Comparison of ENCODE assay signal across 8 cellular contexts in the genomic region with DNA sequence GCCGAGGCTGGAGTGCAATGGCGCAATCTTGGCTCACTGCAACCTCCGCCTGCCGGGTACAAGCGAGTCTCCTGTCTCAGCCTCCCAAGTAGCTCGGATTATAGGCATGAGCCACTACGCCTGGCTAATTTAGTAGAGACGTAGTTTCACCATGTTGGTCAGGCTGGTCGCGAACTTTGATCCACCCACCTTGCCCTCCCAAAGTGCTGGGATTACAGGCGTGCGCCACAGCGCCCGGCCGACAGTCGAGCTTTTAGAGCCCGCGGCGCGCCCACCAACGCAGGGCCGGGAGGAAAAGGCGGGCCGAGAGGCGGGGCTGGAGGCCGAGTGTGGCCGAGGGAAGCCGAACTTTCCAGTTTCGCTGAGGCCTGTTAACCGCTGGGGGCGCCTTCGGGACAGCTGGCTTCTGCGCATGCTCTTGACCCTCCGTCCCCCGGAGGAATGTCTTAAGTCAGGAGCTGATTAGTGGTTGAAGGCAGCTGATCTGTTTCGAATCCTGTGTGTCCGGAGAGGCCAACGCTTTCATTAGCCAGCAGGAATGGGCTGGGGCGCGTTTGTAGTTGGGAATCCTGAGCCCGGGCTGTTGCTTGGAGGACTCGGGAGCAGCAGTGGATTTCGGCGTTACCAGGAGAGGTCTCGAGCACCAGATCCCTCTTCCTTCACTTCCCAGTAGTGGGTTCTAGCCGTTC. TPM values are rescaled to one million over a fixed set of nuclear protein-coding genes. Genes with fewer than 3 reads are reported as not detected.
A peak's percentile ranks its signal among the peaks of the same experiment; 100 is the strongest.
DNase-seq lines count a peak whose midpoint lies in the region; ATAC-seq, FAIRE-seq and TF ChIP-seq lines count a peak whose summit lies in the region.

No MANE protein-coding gene starts in this region.

- DNase-seq in NCI-H187 (lab: John Stamatoyannopoulos, UW): peak; percentile 78 to 92
- DNase-seq in T-helper 2 cell: peak; percentile 79 to 89 (median 86)
- peak; percentile 87 to 98 for DNase-seq in ascending aorta (ENCODE audit: low spot score in 2 of 2)
- peak; percentile 96 to 98 (median 98) for DNase-seq in right cardiac atrium
- DNase-seq in psoas muscle: peak; percentile 95 to 97
- DNase-seq in urothelium cell line (ENCODE audit: low spot score): peak; percentile 99

- H3K27ac ChIP-seq in ascending aorta: peak overlapping the region; percentile 81 to 86
- peak overlapping the region; percentile 98 for H3K27ac ChIP-seq in right cardiac atrium (ENCODE audit: low read length)
- peak overlapping the region; percentile 92 for H3K27ac ChIP-seq in psoas muscle

- H3K36me3 ChIP-seq in ascending aorta: peaks cover 0 to 3% of the 10 kb centered on the region in 2 donors
- no peaks in the 10 kb centered on the region for H3K36me3 ChIP-seq in psoas muscle (ENCODE audit: insufficient read depth in 1 of 2, low read depth in 1 of 2)

- peak; percentile 83 to 89 (median 88) for TF ChIP-seq CTCF in ascending aorta (IDR thresholded peaks at IDR 0.05)
- TF ChIP-seq CTCF in psoas muscle (IDR thresholded peaks at IDR 0.05): peak; percentile 86

- H3K9me3 ChIP-seq in ascending aorta: no peaks in the 10 kb centered on the region
- H3K9me3 ChIP-seq in right cardiac atrium (ENCODE audit: control insufficient read depth, low read length): no peaks in the 10 kb centered on the region
- H3K9me3 ChIP-seq in psoas muscle: no peaks in the 10 kb centered on the region

- H3K4me3 ChIP-seq in ascending aorta (peak overlapping the region; percentile 66 to 67), right cardiac atrium (ENCODE audit: low read length) (peak overlapping the region; percentile 68), psoas muscle (peak overlapping the region; percentile 67)

- WGBS in right cardiac atrium: 3% methylated on average over 46 of the region's 46 CpGs
- WGBS in psoas muscle, 3 donors: 4 to 7% (median 5%) methylated on average over 39 to 46 of the region's 46 CpGs

- intact Hi-C loops in ascending aorta (cut with DNase I): loop anchor here (1.0 to 10.0 kb wide), 4 partner anchors 9 to 635 kb away; a partner anchor contains a TSS
- intact Hi-C loops in right cardiac atrium (cut with DNase I): no loop called here
- intact Hi-C loops in psoas muscle (cut with DNase I): no loop called here

- H3K4me1 ChIP-seq in ascending aorta (peaks cover 0 to 11% of the 10 kb centered on the region in 2 donors), right cardiac atrium (ENCODE audit: control insufficient read depth, insufficient read depth, low read length) (peaks cover 3% of the 10 kb centered on the region), psoas muscle (peaks cover 14% of the 10 kb centered on the region)

- TF ChIP-seq POLR2A in GM15510 (IDR thresholded peaks at IDR 0.05; ENCODE audit: borderline replicate concordance, extremely low read depth, insufficient read length): peak; percentile 54

- H3K27me3 ChIP-seq in ascending aorta (no peaks in the 10 kb centered on the region), right cardiac atrium (ENCODE audit: control insufficient read depth, insufficient read depth) (no peaks in the 10 kb centered on the region), psoas muscle (ENCODE audit: insufficient read depth in 3 of 3, low read length in 2 of 3) (no peaks in the 10 kb centered on the region)

- peak; percentile 90 for FAIRE-seq in urothelium cell line (lab: Jason Lieb, UNC)

- ATAC-seq in HG02885 (IDR thresholded peaks at IDR 0.05; ENCODE audit: poor library complexity, unreplicated experiment) (peak; percentile 93), right cardiac atrium (peak; percentile 94 to 97), psoas muscle (peak; percentile 95 to 96 (median 95))

RNA-seq across cellular contexts. Expression of a gene that starts 10.0 kb away (rescaled TPM):
- total RNA-seq in ascending aorta (379 TPM), right cardiac atrium (1,000 to 10,000 TPM in 2 of 4 donors, 100 to 1,000 TPM in 2; 899 to 1,271 (median 999) TPM), psoas muscle (1,000 to 10,000 TPM; 1,471 to 2,300 (median 1,863) TPM)
- polyA plus RNA-seq in right cardiac atrium (1,013 TPM), psoas muscle (1,000 to 10,000 TPM; 1,956 to 2,538 (median 2,265) TPM)

RNA-seq across cellular contexts. Expression of a gene that starts 48.5 kb away (rescaled TPM):
- total RNA-seq in ascending aorta: 1.8 TPM
- 1 to 10 TPM in 2 of 4 donors, under 1 TPM in 2; 0.62 to 1.2 (median 0.92) TPM for total RNA-seq in right cardiac atrium
- 0.27 TPM for polyA plus RNA-seq in right cardiac atrium
- under 1 TPM in 3 of 4 donors, not detected in 1; 0.25 to 0.69 (median 0.46) TPM for total RNA-seq in psoas muscle
- polyA plus RNA-seq in psoas muscle: under 1 TPM; 0.04 to 0.56 (median 0.35) TPM

Comparison
In these comparisons a context has a peak if more than half of its experiments do, and no peak if none do; other contexts are left out.
1. Peak in every context shown above with its lines: DNase-seq, ATAC-seq, H3K4me3 ChIP-seq and H3K27ac ChIP-seq.